In genomic region chr6:135322427-135323201, GRCh38 we compare ENCODE assay signal across 11 cellular contexts.
DNase-seq lines count a peak whose midpoint lies in the region; ATAC-seq and TF ChIP-seq lines count a peak whose summit lies in the region.
"Had no signal": no experiment of that assay in that cellular context is flagged by ENCODE, and none has a peak within 500 bp of the region (broad histone marks: within the 10 kb centered on the region; RNA-seq: fewer than 3 reads in every experiment).

No MANE protein-coding gene starts in this region.

- no peak for DNase-seq in WTC11 (ENCODE audit: low spot score)
- DNase-seq in esophagus muscularis mucosa (ENCODE audit: extremely low spot score) = no peak
- DNase-seq in NCI-H187 (lab: John Stamatoyannopoulos, UW) = no peak
- DNase-seq in NCI-H526 (lab: John Stamatoyannopoulos, UW) = no peak
- DNase-seq in SKM-1 treated with dmso at 0.1 percent for 144 hours (lab: John Stamatoyannopoulos, UW; ENCODE audit: unreplicated experiment) = no peak
- DNase-seq: activated CD8-positive, alpha-beta memory T cell treated with anti-CD3 and anti-CD28 coated beads, Interleukin-2, amount 50 U/mL, for 4 hours; Calu3; stimulated activated CD4-positive, alpha-beta T cell treated with anti-CD3 and anti-CD28 coated beads, Interleukin-2, amount 100 ng/mL, for 24 hours had no signal

- peaks cover 12% of the 10 kb centered on the region for H3K4me1 Mint-ChIP-seq in WTC11

- intact Hi-C loops in esophagus muscularis mucosa (cut with DNase I) = no loop called here

- CTCF ChIA-PET in WTC11 (lab: Charles Lee) = interaction anchor here (1.1 kb wide), 1 partner anchor 9 kb away, joined by 3 read pairs; no protein-coding TSS in a partner anchor

- H3K27ac Mint-ChIP-seq in WTC11 = peak overlapping the region; percentile 20; the same call in 1 of the 2 replicates

- ATAC-seq in GM19452 (IDR thresholded peaks at IDR 0.05; ENCODE audit: unreplicated experiment) (peak; percentile 62), HG03095 (IDR thresholded peaks at IDR 0.05; ENCODE audit: unreplicated experiment) (peak; percentile 50), WTC11 (no peak; the same call in 1 of the 2 replicates)

- no peak for TF ChIP-seq POLR2A in esophagus muscularis mucosa (IDR thresholded peaks at IDR 0.05; ENCODE audit: low read depth)

- no peak overlapping the region for H3K4me3 Mint-ChIP-seq in WTC11

- no peaks in the 10 kb centered on the region for H3K27me3 Mint-ChIP-seq in WTC11 (ENCODE audit: low read depth)

- TF ChIP-seq CTCF in WTC11 (IDR thresholded peaks at IDR 0.05) (no peak), esophagus muscularis mucosa (IDR thresholded peaks at IDR 0.05) (no peak)

- WGBS in esophagus muscularis mucosa = 66% methylated on average over 3 of the region's 3 CpGs

- no peaks in the 10 kb centered on the region for H3K36me3 Mint-ChIP-seq in WTC11

- no peaks in the 10 kb centered on the region for H3K27me3 ChIP-seq in esophagus muscularis mucosa

- H3K9me3 ChIP-seq in esophagus muscularis mucosa = no peaks in the 10 kb centered on the region

- H3K4me3 ChIP-seq in GM08714 (ENCODE audit: low read length) (peak overlapping the region; percentile 47), esophagus muscularis mucosa (no peak overlapping the region)

- H3K36me3 ChIP-seq in esophagus muscularis mucosa = peaks cover 0 to 13% (median 2%) of the 10 kb centered on the region in 4 donors

- no peaks in the 10 kb centered on the region for H3K9me3 Mint-ChIP-seq in WTC11

- no peak for TF ChIP-seq EP300 in esophagus muscularis mucosa (IDR thresholded peaks at IDR 0.05)

- no peaks in the 10 kb centered on the region for H3K4me1 ChIP-seq in esophagus muscularis mucosa

- POLR2A ChIA-PET in WTC11 (lab: Charles Lee) = interaction anchor here (0.6 kb wide), 1 partner anchor 116 kb away, joined by 4 read pairs; no protein-coding TSS in a partner anchor

- H3K27ac ChIP-seq in esophagus muscularis mucosa (replicated peaks in 1 of 4) = no peak overlapping the region

TF ChIP-seq in WTC11, 78 proteins besides CTCF, POLR2A, EP300 and RAD21:
- TF ChIP-seq ATF1 (CRISPR knock-in tag; IDR thresholded peaks at IDR 0.05) (no peak), PRRX2 (CRISPR knock-in tag; IDR thresholded peaks at IDR 0.05) (no peak)
